21 cellular contexts compared by ENCODE assay signal in the genomic region with DNA sequence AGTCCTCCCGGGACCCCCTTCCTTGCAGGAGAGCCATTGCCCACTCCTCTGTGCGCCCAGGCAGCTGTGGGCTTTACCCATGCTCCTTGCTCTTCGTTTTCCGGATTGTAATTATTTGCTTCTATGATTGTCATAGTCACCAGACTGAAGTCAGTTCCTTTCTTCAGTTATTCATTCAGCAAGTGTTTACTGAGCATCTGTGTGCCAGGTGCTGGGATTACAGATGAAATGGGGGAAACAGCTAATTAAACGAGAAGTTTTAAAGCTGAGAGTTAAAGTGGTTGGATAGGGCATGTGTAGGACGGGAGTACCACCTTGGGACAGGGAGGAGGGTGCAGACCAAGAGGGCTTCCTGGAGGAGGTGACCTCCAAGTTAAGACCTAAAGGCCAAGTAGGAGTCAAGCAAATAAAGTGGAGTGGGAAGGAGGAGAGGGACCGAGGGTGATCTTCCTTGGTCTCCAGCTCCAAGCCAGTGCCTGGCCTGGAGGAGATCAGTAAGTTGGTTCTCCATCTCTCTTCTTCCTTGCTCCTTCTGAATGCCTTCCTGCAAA.
"Had no signal": no experiment of that assay in that cellular context is flagged by ENCODE, and none has a peak within 500 bp of the region (broad histone marks: within the 10 kb centered on the region; RNA-seq: fewer than 3 reads in every experiment).

No MANE protein-coding gene starts in this region.

- H3K4me3 ChIP-seq: lower lobe of right lung, psoas muscle, stomach, vagina had no signal

- H3K27ac ChIP-seq: lower lobe of right lung, psoas muscle, stomach, vagina, WERI-Rb-1 had no signal

- DNase-seq: activated CD4-positive, alpha-beta memory T cell treated with anti-CD3 and anti-CD28 coated beads, Interleukin-2, amount 10 ng/mL, durations not matched to agents 7 days and 5 days; activated CD4-positive, alpha-beta T cell treated with anti-CD3 and anti-CD28 coated beads for 4 hours; activated CD8-positive, alpha-beta memory T cell treated with anti-CD3 and anti-CD28 coated beads, Interleukin-2, amount 10 ng/mL, durations not matched to agents 7 days and 5 days; activated naive CD4-positive, alpha-beta T cell; activated naive CD8-positive, alpha-beta T cell treated with anti-CD3 and anti-CD28 coated beads for 36 hours; amniotic stem cell; effector memory CD4-positive, alpha-beta T cell; foreskin melanocyte; glutamatergic neuron; hippocampal formation; lower lobe of right lung; nephron progenitor cell; occipital lobe; psoas muscle; right cardiac atrium; stimulated activated CD4-positive, alpha-beta T cell treated with anti-CD3 and anti-CD28 coated beads, Interleukin-2, amount 100 ng/mL, for 24 hours; stomach; T-helper 2 cell; trophoblast cell; WERI-Rb-1 had no signal

- H3K27me3 ChIP-seq: stomach, vagina had no signal

- H3K9me3 ChIP-seq: lower lobe of right lung, psoas muscle, stomach, vagina had no signal

- H3K36me3 ChIP-seq: lower lobe of right lung, vagina, WERI-Rb-1 had no signal

- H3K4me1 ChIP-seq: lower lobe of right lung, psoas muscle had no signal

- ATAC-seq: activated CD8-positive, alpha-beta memory T cell treated with anti-CD3 and anti-CD28 coated beads, Interleukin-2, amount 10 ng/mL, durations not matched to agents 7 days and 5 days; lower lobe of right lung; psoas muscle; right cardiac atrium had no signal
